In genomic region chr9:101026824-101027223, GRCh38 we compare ENCODE assay signal across 18 cellular contexts. TPM values are rescaled to one million over a fixed set of nuclear protein-coding genes. Genes with fewer than 3 reads are reported as not detected.
A peak's percentile ranks its signal among the peaks of the same experiment; 100 is the strongest.
DNase-seq lines count a peak whose midpoint lies in the region; ATAC-seq and TF ChIP-seq lines count a peak whose summit lies in the region.
"Had no signal": no experiment of that assay in that cellular context is flagged by ENCODE, and none has a peak within 500 bp of the region (broad histone marks: within the 10 kb centered on the region; RNA-seq: fewer than 3 reads in every experiment).

No MANE protein-coding gene starts in this region.

- H3K27ac ChIP-seq in colonic mucosa, result no peak overlapping the region
- H3K27ac ChIP-seq: C4-2B, hepatocyte, PC-9, sigmoid colon, stomach had no signal

- no peak for TF ChIP-seq CTCF in colonic mucosa (IDR thresholded peaks at IDR 0.05)

- no peaks in the 10 kb centered on the region for H3K4me1 ChIP-seq in colonic mucosa

- in situ Hi-C loops in ACHN (cut with HindIII; ENCODE audit: low pct_ligation_motif_present, low pct_unique_long_range_greater_than_20kb, low sequenced_read_pairs), result no loop called here

- H3K4me3 ChIP-seq in colonic mucosa, result no peak overlapping the region
- H3K4me3 ChIP-seq: hepatocyte, PC-9, sigmoid colon, stomach had no signal

- DNase-seq in NCI-H1105 treated with DMSO at 0.1 percent for 48 hours (lab: John Stamatoyannopoulos, UW) (peak; percentile 91), NCI-H2227 (lab: John Stamatoyannopoulos, UW; ENCODE audit: unreplicated experiment) (peak; percentile 59), colonic mucosa (peak; percentile 39), renal cortical epithelial cell (ENCODE audit: low read depth) (peak; percentile 2), ACHN (no peak)
- no peak for DNase-seq in stimulated activated naive CD4-positive, alpha-beta T cell treated with Interleukin-2 at 50 U/mL for 16 hours (lab: John Stamatoyannopoulos, UW)
- DNase-seq: activated CD4-positive, CD25-positive, alpha-beta regulatory T cell treated with anti-CD3 and anti-CD28 coated beads, Interleukin-2, amount 50 U/mL, for 72 hours; activated naive CD8-positive, alpha-beta T cell treated with anti-CD3 and anti-CD28 coated beads, Interleukin-2, amount 10 ng/mL, durations not matched to agents 7 days and 5 days; activated T-cell treated with anti-CD3 and anti-CD28 coated beads for 4 hours; NCI-H1048; PC-9; sigmoid colon; stomach had no signal

- H3K27me3 ChIP-seq in colonic mucosa, result peaks cover 18% of the 10 kb centered on the region

- intact Hi-C loops in colonic mucosa (cut with DNase I), result no loop called here

- ATAC-seq in HG02938 (IDR thresholded peaks at IDR 0.05; ENCODE audit: unreplicated experiment), result no peak

- H3K36me3 ChIP-seq in colonic mucosa, result no peaks in the 10 kb centered on the region
- H3K36me3 ChIP-seq: sigmoid colon, stomach had no signal

- no peak overlapping the region for H3K9ac ChIP-seq in colonic mucosa (ENCODE audit: low read depth in 2 of 2, low read length in 2 of 2)

- H3K9me3 ChIP-seq in colonic mucosa, result no peaks in the 10 kb centered on the region
- H3K9me3 ChIP-seq: sigmoid colon, stomach had no signal

RNA-seq across cellular contexts. Expression of gene PLPPR1, which starts 1.7 kb away (rescaled TPM):
- total RNA-seq in colonic mucosa (under 1 TPM; 0.25 to 0.69 TPM), renal cortical epithelial cell (not detected in 2 replicates)
- total RNA-seq: activated naive CD8-positive, alpha-beta T cell treated with anti-CD3 and anti-CD28 coated beads, Interleukin-2, amount 10 ng/mL, durations not matched to agents 7 days and 5 days; epithelial cell of proximal tubule; G401; PC-9 had no signal

Comparison
In these comparisons a context has a peak if more than half of its experiments do, and no peak if none do; other contexts are left out.
1. DNase-seq: peak in NCI-H1105 treated with DMSO at 0.1 percent for 48 hours (single experiment), NCI-H2227 (single experiment), colonic mucosa (single experiment) and renal cortical epithelial cell (single experiment); none in ACHN (single experiment) and stimulated activated naive CD4-positive, alpha-beta T cell treated with Interleukin-2 at 50 U/mL for 16 hours (single experiment).